In genomic region chr7:112897839-112898431, GRCh38 we compare ENCODE assay signal across 17 cellular contexts.
DNase-seq lines count a peak whose midpoint lies in the region; ATAC-seq, FAIRE-seq and TF ChIP-seq lines count a peak whose summit lies in the region.
"Had no signal": no experiment of that assay in that cellular context is flagged by ENCODE, and none has a peak within 500 bp of the region (broad histone marks: within the 10 kb centered on the region; RNA-seq: fewer than 3 reads in every experiment).

No MANE protein-coding gene starts in this region.

- intact Hi-C loops in upper lobe of right lung (cut with DNase I), result no loop called here

- ATAC-seq in stimulated activated naive CD8-positive, alpha-beta T cell treated with anti-CD3 and anti-CD28 coated beads, Interleukin-15, amount 100 ng/mL, for 72 hours, result peak; percentile 31
- ATAC-seq in stimulated activated naive CD8-positive, alpha-beta T cell treated with anti-CD3 and anti-CD28 coated beads, Interleukin-15, Interleukin-2, amounts not matched to agents 100 U/mL and 50 U/mL, for 24 hours, result no peak
- peak; percentile 10 for ATAC-seq in HG02798 (IDR thresholded peaks at IDR 0.05; ENCODE audit: poor library complexity, unreplicated experiment)
- ATAC-seq in esophagus mucosa, result peak; percentile 28
- peak; percentile 38 for ATAC-seq in upper lobe of right lung
- ATAC-seq in HG03469 (IDR thresholded peaks at IDR 0.05; ENCODE audit: unreplicated experiment), result no peak

- no peaks in the 10 kb centered on the region for H3K9me3 ChIP-seq in upper lobe of right lung
- H3K9me3 ChIP-seq: ascending aorta, ovary had no signal

- H3K4me1 ChIP-seq in upper lobe of right lung, result no peaks in the 10 kb centered on the region
- H3K4me1 ChIP-seq: ascending aorta had no signal

- no peaks in the 10 kb centered on the region for H3K27me3 Mint-ChIP-seq in stimulated activated naive CD8-positive, alpha-beta T cell treated with anti-CD3 and anti-CD28 coated beads, Interleukin-15, amount 100 ng/mL, for 72 hours
- H3K27me3 Mint-ChIP-seq: activated B cell treated with CpG ODN at 0.5 μM for 24 hours; activated T-helper 17 cell treated with anti-CD3 and anti-CD28 coated beads, Interleukin-2, amount 50 U/mL, for 72 hours; naive thymus-derived CD8-positive, alpha-beta T cell had no signal

- H3K27ac ChIP-seq in upper lobe of right lung, result no peak overlapping the region
- H3K27ac ChIP-seq: ascending aorta, HL-60, ovary had no signal

- no peaks in the 10 kb centered on the region for H3K9me3 Mint-ChIP-seq in stimulated activated naive CD8-positive, alpha-beta T cell treated with anti-CD3 and anti-CD28 coated beads, Interleukin-15, amount 100 ng/mL, for 72 hours
- H3K9me3 Mint-ChIP-seq: activated T-helper 17 cell treated with anti-CD3 and anti-CD28 coated beads, Interleukin-2, amount 50 U/mL, for 72 hours had no signal

- H3K4me3 ChIP-seq in upper lobe of right lung, result no peak overlapping the region
- H3K4me3 ChIP-seq: ascending aorta, ovary had no signal

- peaks cover 14% of the 10 kb centered on the region for H3K36me3 ChIP-seq in upper lobe of right lung
- H3K36me3 ChIP-seq: ovary had no signal

- no peak overlapping the region for H3K27ac Mint-ChIP-seq in stimulated activated naive CD8-positive, alpha-beta T cell treated with anti-CD3 and anti-CD28 coated beads, Interleukin-15, amount 100 ng/mL, for 72 hours
- H3K27ac Mint-ChIP-seq: activated B cell treated with CpG ODN at 0.5 μM for 24 hours; activated naive CD4-positive, alpha-beta T cell treated with anti-CD3 and anti-CD28 coated beads, Interleukin-2, amount 50 U/mL, for 72 hours; activated T-helper 17 cell treated with anti-CD3 and anti-CD28 coated beads, Interleukin-2, amount 50 U/mL, for 72 hours had no signal

- no peak for TF ChIP-seq CTCF in upper lobe of right lung (IDR thresholded peaks at IDR 0.05)

- no peak overlapping the region for H3K4me3 Mint-ChIP-seq in stimulated activated naive CD8-positive, alpha-beta T cell treated with anti-CD3 and anti-CD28 coated beads, Interleukin-15, amount 100 ng/mL, for 72 hours
- H3K4me3 Mint-ChIP-seq: activated B cell treated with CpG ODN at 0.5 μM for 24 hours; activated T-helper 17 cell treated with anti-CD3 and anti-CD28 coated beads, Interleukin-2, amount 50 U/mL, for 72 hours; naive thymus-derived CD8-positive, alpha-beta T cell had no signal

- FAIRE-seq in urothelium cell line (lab: Jason Lieb, UNC), result no peak

- H3K27me3 ChIP-seq in upper lobe of right lung, result no peaks in the 10 kb centered on the region
- H3K27me3 ChIP-seq: ascending aorta, ovary had no signal

- H3K4me1 Mint-ChIP-seq in stimulated activated naive CD8-positive, alpha-beta T cell treated with anti-CD3 and anti-CD28 coated beads, Interleukin-15, amount 100 ng/mL, for 72 hours, result no peaks in the 10 kb centered on the region
- H3K4me1 Mint-ChIP-seq: activated B cell treated with CpG ODN at 0.5 μM for 24 hours; activated T-helper 17 cell treated with anti-CD3 and anti-CD28 coated beads, Interleukin-2, amount 50 U/mL, for 72 hours had no signal

- no peak for DNase-seq in stimulated activated naive CD8-positive, alpha-beta T cell treated with anti-CD3 and anti-CD28 coated beads, Interleukin-15, amount 100 ng/mL, for 72 hours
- no peak for DNase-seq in stimulated activated naive CD8-positive, alpha-beta T cell treated with anti-CD3 and anti-CD28 coated beads, Interleukin-15, Interleukin-2, amounts not matched to agents 100 U/mL and 50 U/mL, for 24 hours
- no peak for DNase-seq in upper lobe of right lung
- no peak for DNase-seq in urothelium cell line (ENCODE audit: low spot score)
- no peak for DNase-seq in NCI-H187 (lab: John Stamatoyannopoulos, UW)
- DNase-seq: activated B cell treated with CpG ODN at 0.5 μM for 24 hours; activated CD8-positive, alpha-beta memory T cell treated with anti-CD3 and anti-CD28 coated beads, Interleukin-2, amount 50 U/mL, for 4 hours; central memory CD4-positive, alpha-beta T cell; ovary had no signal

Comparison
In these comparisons a context has a peak if more than half of its experiments do, and no peak if none do; other contexts are left out.
1. ATAC-seq: peak in stimulated activated naive CD8-positive, alpha-beta T cell treated with anti-CD3 and anti-CD28 coated beads, Interleukin-15, amount 100 ng/mL, for 72 hours (single experiment), HG02798 (single experiment), esophagus mucosa (single experiment) and upper lobe of right lung (single experiment); none in stimulated activated naive CD8-positive, alpha-beta T cell treated with anti-CD3 and anti-CD28 coated beads, Interleukin-15, Interleukin-2, amounts not matched to agents 100 U/mL and 50 U/mL, for 24 hours (single experiment) and HG03469 (single experiment).